1 cellular context compared by ENCODE assay signal in the genomic region with DNA sequence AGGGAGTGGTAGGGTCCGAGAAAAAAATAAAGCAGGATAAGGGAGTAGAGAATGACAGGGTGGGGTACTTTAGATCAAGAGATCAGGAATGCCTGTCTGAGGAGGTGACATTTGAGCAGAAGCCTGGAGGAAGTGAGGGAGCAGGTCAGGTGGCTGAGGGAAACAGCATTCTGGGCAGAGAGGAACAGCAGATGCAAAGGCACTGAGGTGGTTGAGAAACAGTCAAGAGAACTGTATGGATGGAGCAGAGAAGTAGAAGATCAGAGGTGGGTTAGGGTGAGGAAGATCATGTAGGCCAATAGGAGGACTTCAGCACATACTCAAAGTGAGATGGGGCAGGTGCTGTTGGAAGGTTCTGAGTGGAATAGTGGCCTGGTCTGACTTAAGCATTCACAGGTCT.
TF ChIP-seq lines count a peak whose summit lies in the region.

No MANE protein-coding gene starts in this region.

TF ChIP-seq in HepG2, 621 proteins besides CTCF, POLR2A, EP300 and RAD21:
- TF ChIP-seq ZMYM3 (CRISPR knock-in tag; IDR thresholded peaks at IDR 0.05) (0 out of 2 replicates have a peak, but pooled peaks have one; percentile 13), ZMAT3 (CRISPR knock-in tag; conservative IDR thresholded peaks at IDR 0.05) (no peak)
